ENCODE assay signal across 8 cellular contexts in the genomic region with DNA sequence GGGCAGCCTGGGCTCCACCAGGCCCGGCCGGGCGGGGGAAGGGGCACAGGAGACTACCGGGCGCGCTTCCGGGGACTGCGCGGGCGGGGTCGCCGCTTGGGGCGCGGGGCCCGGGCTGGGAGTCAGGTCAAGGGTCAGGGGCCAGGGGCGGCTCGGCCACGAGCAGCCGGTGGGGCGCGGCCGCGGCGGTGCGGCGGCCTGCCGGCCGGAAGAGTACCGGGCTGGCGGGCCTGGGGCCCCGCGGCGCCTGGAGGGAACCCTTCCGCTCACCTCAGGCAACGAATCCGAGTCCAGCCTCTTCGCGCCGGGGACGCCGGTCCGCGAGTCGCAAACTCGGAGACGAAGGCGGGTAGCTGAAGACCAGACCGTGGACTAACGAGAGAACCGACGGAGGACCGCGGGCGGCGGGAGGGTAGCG. TPM values are rescaled to one million over a fixed set of nuclear protein-coding genes. Genes with fewer than 3 reads are reported as not detected.
DNase-seq lines count a peak whose midpoint lies in the region; ATAC-seq, FAIRE-seq and TF ChIP-seq lines count a peak whose summit lies in the region.

No MANE protein-coding gene starts in this region.

- peak; percentile 16 for ATAC-seq in GM21737 (IDR thresholded peaks at IDR 0.05; ENCODE audit: unreplicated experiment)
- ATAC-seq in pancreas: peak; percentile 6 to 40 (median 28)

- intact Hi-C loops in activated T-helper 2 cell treated with anti-CD3 and anti-CD28 coated beads, Interferon-gamma antibody, Interleukin-2, Interleukin-4, amounts not matched to agents 10 μg/mL and 5 μg/mL and 100 μg/mL, durations not matched to agents 14 hours and 24 hours and 36 hours (cut with micrococcal nuclease): loop anchor here (2.0 to 10.0 kb wide), 2 partner anchors 53 to 387 kb away; a partner anchor contains a TSS
- intact Hi-C loops in pancreas (cut with DNase I): no loop called here

- FAIRE-seq in pancreas (lab: Jason Lieb, UNC): no peak

- peak overlapping the region; percentile 81 to 97 (median 86) for H3K4me3 ChIP-seq in pancreas

- peak overlapping the region; percentile 93 for H3K4me3 Mint-ChIP-seq in activated T-helper 2 cell treated with anti-CD3 and anti-CD28 coated beads, Interferon-gamma antibody, Interleukin-2, Interleukin-4, amounts not matched to agents 10 μg/mL and 5 μg/mL and 100 μg/mL, durations not matched to agents 14 hours and 24 hours and 36 hours (ENCODE audit: low read depth)

- no peaks in the 10 kb centered on the region for H3K9me3 Mint-ChIP-seq in activated T-helper 2 cell treated with anti-CD3 and anti-CD28 coated beads, Interferon-gamma antibody, Interleukin-2, Interleukin-4, amounts not matched to agents 10 μg/mL and 5 μg/mL and 100 μg/mL, durations not matched to agents 14 hours and 24 hours and 36 hours

- WGBS in pancreas, 2 donors: 1% methylated on average over 38 to 56 of the region's 56 CpGs

- peak overlapping the region; percentile 76 to 91 (median 84) for H3K27ac ChIP-seq in pancreas

- DNase-seq in Daoy (ENCODE audit: low read depth) (peak; percentile 43), LHCN-M2 (ENCODE audit: low read depth) (peak; percentile 32), germinal center (ENCODE audit: low spot score) (peak; percentile 64), pancreas (peak; percentile 52 to 83 (median 70)), foreskin melanocyte (no peak), GM19240 (ENCODE audit: insufficient read length, low spot score) (no peak)
- peak; percentile 55 for DNase-seq in activated T-helper 2 cell treated with anti-CD3 and anti-CD28 coated beads, Interferon-gamma antibody, Interleukin-2, Interleukin-4, amounts not matched to agents 10 μg/mL and 5 μg/mL and 100 μg/mL, durations not matched to agents 14 hours and 24 hours and 36 hours (ENCODE audit: low spot score)

- H3K9me3 ChIP-seq in pancreas: no peaks in the 10 kb centered on the region

- TF ChIP-seq CTCF in pancreas (IDR thresholded peaks at IDR 0.05): no peak

- no peaks in the 10 kb centered on the region for H3K27me3 ChIP-seq in pancreas

- peak overlapping the region; percentile 90 for H3K27ac Mint-ChIP-seq in activated T-helper 2 cell treated with anti-CD3 and anti-CD28 coated beads, Interferon-gamma antibody, Interleukin-2, Interleukin-4, amounts not matched to agents 10 μg/mL and 5 μg/mL and 100 μg/mL, durations not matched to agents 14 hours and 24 hours and 36 hours

- no peaks in the 10 kb centered on the region for H3K36me3 ChIP-seq in pancreas

- H3K4me1 Mint-ChIP-seq in activated T-helper 2 cell treated with anti-CD3 and anti-CD28 coated beads, Interferon-gamma antibody, Interleukin-2, Interleukin-4, amounts not matched to agents 10 μg/mL and 5 μg/mL and 100 μg/mL, durations not matched to agents 14 hours and 24 hours and 36 hours (ENCODE audit: low read depth): peaks cover 50% of the 10 kb centered on the region

- peaks cover 44% of the 10 kb centered on the region for H3K36me3 Mint-ChIP-seq in activated T-helper 2 cell treated with anti-CD3 and anti-CD28 coated beads, Interferon-gamma antibody, Interleukin-2, Interleukin-4, amounts not matched to agents 10 μg/mL and 5 μg/mL and 100 μg/mL, durations not matched to agents 14 hours and 24 hours and 36 hours (ENCODE audit: low read depth)

- no peaks in the 10 kb centered on the region for H3K27me3 Mint-ChIP-seq in activated T-helper 2 cell treated with anti-CD3 and anti-CD28 coated beads, Interferon-gamma antibody, Interleukin-2, Interleukin-4, amounts not matched to agents 10 μg/mL and 5 μg/mL and 100 μg/mL, durations not matched to agents 14 hours and 24 hours and 36 hours (ENCODE audit: low read depth)

- H3K4me1 ChIP-seq in pancreas: peaks cover 12 to 26% (median 13%) of the 10 kb centered on the region in 3 donors

RNA-seq across cellular contexts. Expression of a gene that starts 0.2 kb away (rescaled TPM):
- 273 and 298 TPM in 2 replicates for total RNA-seq in Daoy (2014; rRNA removed; shearing (Covaris generic))
- 706 and 885 TPM in 2 replicates for total RNA-seq in LHCN-M2 (2014; rRNA removed)
- 747 TPM for polyA plus RNA-seq in LHCN-M2 (2012)
- total RNA-seq in activated T-helper 2 cell treated with anti-CD3 and anti-CD28 coated beads, Interferon-gamma antibody, Interleukin-2, Interleukin-4, amounts not matched to agents 10 μg/mL and 5 μg/mL and 100 μg/mL, durations not matched to agents 14 hours and 24 hours and 36 hours: 425 and 428 TPM in 2 replicates
- total RNA-seq in pancreas: 100 to 1,000 TPM; 124 to 209 (median 145) TPM
- polyA plus RNA-seq in pancreas: 100 to 1,000 TPM in 1 of 2 donors, 10 to 100 TPM in 1; 77.8 to 143 TPM

RNA-seq across cellular contexts. Expression of a gene that starts 0.7 kb away (rescaled TPM):
- 7.8 and 10.2 TPM in 2 replicates for total RNA-seq in Daoy (2014; rRNA removed; shearing (Covaris generic))
- total RNA-seq in LHCN-M2 (2014; rRNA removed): 43.2 and 50.1 TPM in 2 replicates
- polyA plus RNA-seq in LHCN-M2 (2012): 74.3 TPM
- 18.9 and 19.4 TPM in 2 replicates for total RNA-seq in activated T-helper 2 cell treated with anti-CD3 and anti-CD28 coated beads, Interferon-gamma antibody, Interleukin-2, Interleukin-4, amounts not matched to agents 10 μg/mL and 5 μg/mL and 100 μg/mL, durations not matched to agents 14 hours and 24 hours and 36 hours
- 10 to 100 TPM in 5 of 6 donors, 1 to 10 TPM in 1; 8.5 to 14.8 (median 13.8) TPM for total RNA-seq in pancreas
- polyA plus RNA-seq in pancreas: 10 to 100 TPM; 13.8 to 33.1 TPM

RNA-seq across cellular contexts. Expression of a gene that starts 10.7 kb away (rescaled TPM):
- total RNA-seq in Daoy (2014; rRNA removed; shearing (Covaris generic)): 0.06 TPM in 1 of 2 replicates, not detected in the other
- total RNA-seq in LHCN-M2 (2014; rRNA removed): 0.11 and 0.71 TPM in 2 replicates
- polyA plus RNA-seq in LHCN-M2 (2012): 0.80 TPM
- total RNA-seq in activated T-helper 2 cell treated with anti-CD3 and anti-CD28 coated beads, Interferon-gamma antibody, Interleukin-2, Interleukin-4, amounts not matched to agents 10 μg/mL and 5 μg/mL and 100 μg/mL, durations not matched to agents 14 hours and 24 hours and 36 hours: 3.9 and 5.0 TPM in 2 replicates
- 10 to 100 TPM in 5 of 6 donors, 1 to 10 TPM in 1; 9.2 to 21.5 (median 12.8) TPM for total RNA-seq in pancreas
- polyA plus RNA-seq in pancreas: 10 to 100 TPM; 31.4 to 43.5 TPM

RNA-seq across cellular contexts. Expression of a gene that starts 17.6 kb away (rescaled TPM):
- 1.3 and 2.8 TPM in 2 replicates for total RNA-seq in Daoy (2014; rRNA removed; shearing (Covaris generic))
- total RNA-seq in LHCN-M2 (2014; rRNA removed) (3.4 and 7.2 TPM in 2 replicates), pancreas (10 to 100 TPM in 1 of 6 donors, 1 to 10 TPM in 5; 5.3 to 12.6 (median 6.9) TPM)
- 8.7 TPM for polyA plus RNA-seq in LHCN-M2 (2012)
- 13.0 and 16.1 TPM in 2 replicates for total RNA-seq in activated T-helper 2 cell treated with anti-CD3 and anti-CD28 coated beads, Interferon-gamma antibody, Interleukin-2, Interleukin-4, amounts not matched to agents 10 μg/mL and 5 μg/mL and 100 μg/mL, durations not matched to agents 14 hours and 24 hours and 36 hours
- polyA plus RNA-seq in pancreas: 1 to 10 TPM; 9.8 to 9.9 TPM

RNA-seq across cellular contexts. Expression of a gene that starts 53.4 kb away (rescaled TPM):
- total RNA-seq in Daoy (2014; rRNA removed; shearing (Covaris generic)): 240 and 299 TPM in 2 replicates
- total RNA-seq in LHCN-M2 (2014; rRNA removed) (377 and 434 TPM in 2 replicates), pancreas (100 to 1,000 TPM in 1 of 6 donors, 10 to 100 TPM in 5; 30.8 to 157 (median 66.6) TPM)
- polyA plus RNA-seq in LHCN-M2 (2012): 544 TPM
- 168 and 173 TPM in 2 replicates for total RNA-seq in activated T-helper 2 cell treated with anti-CD3 and anti-CD28 coated beads, Interferon-gamma antibody, Interleukin-2, Interleukin-4, amounts not matched to agents 10 μg/mL and 5 μg/mL and 100 μg/mL, durations not matched to agents 14 hours and 24 hours and 36 hours
- polyA plus RNA-seq in pancreas: 100 to 1,000 TPM; 114 to 121 TPM

Comparison
In these comparisons a context has a peak if more than half of its experiments do, and no peak if none do; other contexts are left out.
1. DNase-seq: peak in Daoy (single experiment), LHCN-M2 (single experiment), activated T-helper 2 cell treated with anti-CD3 and anti-CD28 coated beads, Interferon-gamma antibody, Interleukin-2, Interleukin-4, amounts not matched to agents 10 μg/mL and 5 μg/mL and 100 μg/mL, durations not matched to agents 14 hours and 24 hours and 36 hours (single experiment), germinal center (single experiment) and pancreas (6 of 6); none in foreskin melanocyte (single experiment) and GM19240 (single experiment).